1 cellular context compared by ENCODE assay signal in genomic region chr5:53923969-53924876, GRCh38.
TF ChIP-seq lines count a peak whose summit lies in the region.

No MANE protein-coding gene starts in this region.

TF ChIP-seq in SK-N-SH, 30 proteins besides CTCF, POLR2A, EP300 and RAD21 (continued from another document):
- TF ChIP-seq ZBTB33 (IDR thresholded peaks at IDR 0.05; ENCODE audit: borderline replicate concordance, low read depth), result no peak
